8 cellular contexts compared by ENCODE assay signal in the genomic region with DNA sequence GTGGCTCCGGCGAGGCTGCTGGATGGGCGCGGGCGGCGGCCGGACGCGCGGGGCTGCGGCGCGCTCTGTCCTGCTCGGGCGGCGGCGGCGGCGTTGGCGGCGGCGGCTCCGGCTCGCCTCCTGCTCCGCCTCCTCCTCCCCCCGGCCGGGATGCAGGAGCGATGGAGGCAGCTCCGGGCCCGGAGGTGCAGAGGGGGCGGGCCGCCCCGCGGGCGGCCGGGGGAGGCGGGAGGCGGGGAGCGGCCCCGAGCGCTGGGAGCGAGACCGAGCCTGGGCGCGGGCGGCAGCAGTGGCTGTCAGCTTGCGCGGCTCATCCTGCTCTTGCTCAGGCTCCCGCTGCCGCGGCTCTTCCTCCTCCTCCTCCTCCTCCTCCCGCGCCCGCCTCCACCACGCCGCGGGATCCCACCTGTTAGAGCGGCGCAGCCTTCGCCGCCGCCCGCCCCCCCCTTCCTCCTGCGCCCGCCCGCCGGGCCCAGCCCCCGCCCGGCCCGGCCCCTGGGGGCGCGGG. TPM values are rescaled to one million over a fixed set of nuclear protein-coding genes. Genes with fewer than 3 reads are reported as not detected.
A peak's percentile ranks its signal among the peaks of the same experiment; 100 is the strongest.
DNase-seq lines count a peak whose midpoint lies in the region; ATAC-seq, FAIRE-seq and TF ChIP-seq lines count a peak whose summit lies in the region.

A gene with protein sequence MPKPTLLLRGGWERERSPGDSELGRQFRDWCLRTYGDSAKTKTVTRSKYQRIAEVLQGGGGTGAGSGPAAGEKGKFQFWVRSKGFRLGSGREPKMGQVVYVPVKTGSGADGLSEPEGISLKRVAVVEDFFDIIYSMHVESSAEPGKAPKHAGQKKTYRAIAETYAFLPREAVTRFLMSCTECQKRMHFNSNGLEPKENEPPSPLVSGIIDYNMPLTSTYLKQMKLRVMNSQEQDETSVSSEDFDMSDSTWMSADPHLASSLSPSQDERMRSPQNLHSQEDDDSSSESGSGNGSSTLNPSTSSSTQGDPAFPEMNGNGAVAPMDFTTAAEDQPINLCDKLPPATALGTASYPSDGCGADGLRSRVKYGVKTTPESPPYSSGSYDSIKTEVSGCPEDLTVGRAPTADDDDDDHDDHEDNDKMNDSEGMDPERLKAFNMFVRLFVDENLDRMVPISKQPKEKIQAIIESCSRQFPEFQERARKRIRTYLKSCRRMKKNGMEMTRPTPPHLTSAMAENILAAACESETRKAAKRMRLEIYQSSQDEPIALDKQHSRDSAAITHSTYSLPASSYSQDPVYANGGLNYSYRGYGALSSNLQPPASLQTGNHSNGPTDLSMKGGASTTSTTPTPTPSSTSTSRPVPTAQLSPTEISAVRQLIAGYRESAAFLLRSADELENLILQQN (minus strand): TSS at position 323 of the 508 bp plus-strand sequence. CDS start 443 bp downstream, outside the sequence.

- H3K4me1 Mint-ChIP-seq in activated CD4-positive, alpha-beta T cell treated with anti-CD3 and anti-CD28 coated beads for 36 hours, result peaks cover 36% of the 10 kb centered on the region
- peaks cover 41% of the 10 kb centered on the region for H3K4me1 Mint-ChIP-seq in activated naive CD4-positive, alpha-beta T cell treated with anti-CD3 and anti-CD28 coated beads, Interleukin-2, amount 50 U/mL, for 24 hours
- peaks cover 28% of the 10 kb centered on the region for H3K4me1 Mint-ChIP-seq in osteocyte (ENCODE audit: unreplicated experiment)

- H3K27me3 Mint-ChIP-seq in activated CD4-positive, alpha-beta T cell treated with anti-CD3 and anti-CD28 coated beads for 36 hours, result peaks cover 5% of the 10 kb centered on the region
- no peaks in the 10 kb centered on the region for H3K27me3 Mint-ChIP-seq in activated naive CD4-positive, alpha-beta T cell treated with anti-CD3 and anti-CD28 coated beads, Interleukin-2, amount 50 U/mL, for 24 hours
- peaks cover 3% of the 10 kb centered on the region for H3K27me3 Mint-ChIP-seq in osteocyte (ENCODE audit: unreplicated experiment)

- CTCF ChIA-PET in activated CD4-positive, alpha-beta T cell treated with anti-CD3 and anti-CD28 coated beads for 36 hours (lab: Charles Lee), result interaction anchor here (0.6 to 1.1 kb wide), 3 partner anchors 53 to 61 kb away, joined by 3 to 5 read pairs (median 3); no protein-coding TSS in a partner anchor
- CTCF ChIA-PET in Panc1 (lab: Charles Lee), result no interaction called here

- H3K36me3 ChIP-seq in Panc1 (ENCODE audit: control insufficient read depth, insufficient read depth, low read length), result no peaks in the 10 kb centered on the region

- no peaks in the 10 kb centered on the region for H3K36me3 Mint-ChIP-seq in activated CD4-positive, alpha-beta T cell treated with anti-CD3 and anti-CD28 coated beads for 36 hours (ENCODE audit: low read depth)
- no peaks in the 10 kb centered on the region for H3K36me3 Mint-ChIP-seq in activated naive CD4-positive, alpha-beta T cell treated with anti-CD3 and anti-CD28 coated beads, Interleukin-2, amount 50 U/mL, for 24 hours
- no peaks in the 10 kb centered on the region for H3K36me3 Mint-ChIP-seq in osteocyte (ENCODE audit: unreplicated experiment)

- BruUV-seq in Panc1 (replicated peaks; lab: Mats Ljungman, UMichigan), result no TSS peak

- POLR2A ChIA-PET in activated CD4-positive, alpha-beta T cell treated with anti-CD3 and anti-CD28 coated beads for 36 hours (lab: Charles Lee), result no interaction called here
- POLR2A ChIA-PET in Panc1 (lab: Charles Lee), result no interaction called here

- peaks cover 17% of the 10 kb centered on the region for H3K4me1 ChIP-seq in Panc1 (ENCODE audit: control insufficient read depth, insufficient read depth, low read length)

- peak; percentile 20 for ATAC-seq in activated CD4-positive, alpha-beta T cell treated with anti-CD3 and anti-CD28 coated beads for 36 hours
- peak; percentile 55 for ATAC-seq in Panc1

- H3K27ac Mint-ChIP-seq in activated CD4-positive, alpha-beta T cell treated with anti-CD3 and anti-CD28 coated beads for 36 hours, result peak within 1 kb of the TSS; percentile 58
- peak within 1 kb of the TSS; percentile 81 for H3K27ac Mint-ChIP-seq in activated naive CD4-positive, alpha-beta T cell treated with anti-CD3 and anti-CD28 coated beads, Interleukin-2, amount 50 U/mL, for 24 hours
- peak within 1 kb of the TSS; percentile 31 for H3K27ac Mint-ChIP-seq in osteocyte (ENCODE audit: unreplicated experiment)

- H3K9me3 Mint-ChIP-seq in activated CD4-positive, alpha-beta T cell treated with anti-CD3 and anti-CD28 coated beads for 36 hours (ENCODE audit: low read depth), result no peaks in the 10 kb centered on the region
- H3K9me3 Mint-ChIP-seq in activated naive CD4-positive, alpha-beta T cell treated with anti-CD3 and anti-CD28 coated beads, Interleukin-2, amount 50 U/mL, for 24 hours, result no peaks in the 10 kb centered on the region
- H3K9me3 Mint-ChIP-seq in osteocyte (ENCODE audit: unreplicated experiment), result no peaks in the 10 kb centered on the region

- no peak within 1 kb of the TSS for H3K27ac ChIP-seq in Panc1 (ENCODE audit: low read length)

- in situ Hi-C loops in Panc1 (cut with HindIII; ENCODE audit: low pct_unique_long_range_greater_than_20kb, low sequenced_read_pairs), result no loop called here

- TF ChIP-seq CTCF in Panc1 (IDR thresholded peaks at IDR 0.05) (no peak), osteocyte (IDR thresholded peaks at IDR 0.05) (no peak), D721Med (IDR thresholded peaks at IDR 0.05; ENCODE audit: insufficient read depth, missing control alignments) (no peak)

- peaks cover 3% of the 10 kb centered on the region; the same call in 1 of the 2 replicates for H3K27me3 ChIP-seq in Panc1 (ENCODE audit: control insufficient read depth, insufficient read depth, low read length)

- H3K4me3 Mint-ChIP-seq in activated CD4-positive, alpha-beta T cell treated with anti-CD3 and anti-CD28 coated beads for 36 hours, result peak within 1 kb of the TSS; percentile 76
- H3K4me3 Mint-ChIP-seq in activated naive CD4-positive, alpha-beta T cell treated with anti-CD3 and anti-CD28 coated beads, Interleukin-2, amount 50 U/mL, for 24 hours, result peak within 1 kb of the TSS; percentile 91
- peak within 1 kb of the TSS; percentile 82 for H3K4me3 Mint-ChIP-seq in osteocyte (ENCODE audit: unreplicated experiment)

- no peak for FAIRE-seq in D721Med (lab: Jason Lieb, UNC)

- DNase-seq in activated CD4-positive, alpha-beta T cell treated with anti-CD3 and anti-CD28 coated beads for 36 hours, result peak; percentile 66
- no peak for DNase-seq in activated CD4-positive, alpha-beta T cell treated with anti-CD3 and anti-CD28 coated beads for 1 hour
- no peak for DNase-seq in Panc1 (ENCODE audit: low read depth, low spot score)
- peak in 38 of 42 donors; percentile 14 to 79 (median 58) for DNase-seq in head of caudate nucleus
- DNase-seq in osteocyte (ENCODE audit: extremely low spot score, unreplicated experiment), result no peak
- no peak for DNase-seq in retina
- no peak for DNase-seq in D721Med (ENCODE audit: insufficient read length, low spot score)

- no peaks in the 10 kb centered on the region for H3K9me3 ChIP-seq in Panc1 (ENCODE audit: control insufficient read depth, insufficient read depth, low read depth, low read length)

- H3K4me3 ChIP-seq in Panc1 (ENCODE audit: low read depth in 2 of 2, low read length in 2 of 2), result peak within 1 kb of the TSS; percentile 50 to 62

- intact Hi-C loops in activated CD4-positive, alpha-beta T cell treated with anti-CD3 and anti-CD28 coated beads for 36 hours (cut with DNase I, micrococcal nuclease), result no loop called here
- intact Hi-C loops in Panc1 (cut with micrococcal nuclease; ENCODE audit: unreplicated experiment), result no loop called here
- intact Hi-C loops in head of caudate nucleus (cut with DNase I), result no loop called here

RNA-seq across cellular contexts. Expression of the gene that starts here (rescaled TPM):
- 10 to 100 TPM; 17.3 to 22.0 TPM for total RNA-seq in activated CD4-positive, alpha-beta T cell treated with anti-CD3 and anti-CD28 coated beads for 36 hours
- total RNA-seq in Panc1 (2021; ENCODE audit: unreplicated experiment) (21.6 TPM), osteocyte (30.5 and 32.7 TPM in 2 replicates)
- polyA plus RNA-seq in Panc1 (2012; ENCODE audit: insufficient read length), result 26.3 TPM

Comparison
In these comparisons a context has a peak if more than half of its experiments do, and no peak if none do; other contexts are left out.
1. DNase-seq: peak in activated CD4-positive, alpha-beta T cell treated with anti-CD3 and anti-CD28 coated beads for 36 hours (single experiment) and head of caudate nucleus (38 of 42); none in activated CD4-positive, alpha-beta T cell treated with anti-CD3 and anti-CD28 coated beads for 1 hour (single experiment), Panc1 (single experiment), osteocyte (single experiment), retina (single experiment) and D721Med (single experiment).
2. H3K27ac Mint-ChIP-seq: peak in every context shown above with its lines; median percentile 81 in activated naive CD4-positive, alpha-beta T cell treated with anti-CD3 and anti-CD28 coated beads, Interleukin-2, amount 50 U/mL, for 24 hours; 58 in activated CD4-positive, alpha-beta T cell treated with anti-CD3 and anti-CD28 coated beads for 36 hours; 31 in osteocyte.
3. Peak in every context shown above with its lines, with median percentiles within 50 percentile points of each other: H3K4me3 Mint-ChIP-seq.